9 cellular contexts compared by ENCODE assay signal in the genomic region with DNA sequence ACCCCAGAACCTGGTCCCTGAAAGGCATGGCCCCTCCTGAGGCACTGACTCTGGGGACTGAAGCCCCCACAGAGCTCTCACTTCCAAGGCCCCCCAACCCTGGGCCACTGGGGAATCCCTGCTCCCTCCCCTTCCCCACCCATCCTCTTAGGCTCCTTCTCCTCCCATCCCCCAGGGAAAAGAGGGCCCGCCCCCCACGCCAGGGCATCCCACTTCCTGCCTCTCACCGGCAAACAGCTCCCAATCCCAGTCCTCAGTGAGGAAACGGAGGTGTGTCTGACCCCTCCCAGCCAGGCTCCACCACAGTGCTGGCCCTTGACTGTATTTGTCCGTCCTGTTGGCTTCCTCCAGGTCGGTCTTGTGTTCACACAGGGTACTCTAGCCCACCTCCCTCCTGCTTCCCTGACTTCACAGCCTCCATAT. TPM values are rescaled to one million over a fixed set of nuclear protein-coding genes. Genes with fewer than 3 reads are reported as not detected.
DNase-seq lines count a peak whose midpoint lies in the region; ATAC-seq and TF ChIP-seq lines count a peak whose summit lies in the region.
"Had no signal": no experiment of that assay in that cellular context is flagged by ENCODE, and none has a peak within 500 bp of the region (broad histone marks: within the 10 kb centered on the region; RNA-seq: fewer than 3 reads in every experiment).

No MANE protein-coding gene starts in this region.

- 49% methylated on average over 6 of the region's 6 CpGs for WGBS in right cardiac atrium
- 18 to 35% (median 24%) methylated on average over 6 of the region's 6 CpGs for WGBS in stomach, 5 donors

- DNase-seq in NCI-H748 (lab: John Stamatoyannopoulos, UW; ENCODE audit: unreplicated experiment) (peak; percentile 64), NCI-H748 treated with DMSO at 0.1 percent for 48 hours (lab: John Stamatoyannopoulos, UW) (no peak), SK-N-DZ (ENCODE audit: low spot score) (peak; percentile 87), right cardiac atrium (peak; percentile 79 to 87 (median 83)), stomach (peak; percentile 82), dedifferentiated amniotic fluid mesenchymal stem cell (ENCODE audit: extremely low spot score) (no peak), HCEC 1CT (no peak)
- DNase-seq: CD4-positive, CD25-positive, alpha-beta regulatory T cell had no signal

- no peak for TF ChIP-seq POLR2A in stomach (IDR thresholded peaks at IDR 0.05)

- no peaks in the 10 kb centered on the region for H3K36me3 ChIP-seq in stomach

- no peak for TF ChIP-seq EP300 in stomach (IDR thresholded peaks at IDR 0.05)

- peak overlapping the region; percentile 74 for H3K27ac ChIP-seq in right cardiac atrium (ENCODE audit: low read length)
- H3K27ac ChIP-seq in stomach: peak overlapping the region; percentile 82 to 95 (median 91)

- no peak overlapping the region for H3K4me3 ChIP-seq in right cardiac atrium (ENCODE audit: low read length)
- H3K4me3 ChIP-seq in stomach: peak overlapping the region in 1 of 4 donors; percentile 7

- H3K27me3 ChIP-seq in right cardiac atrium (ENCODE audit: control insufficient read depth, insufficient read depth) (no peaks in the 10 kb centered on the region), stomach (no peaks in the 10 kb centered on the region)

- no peak for TF ChIP-seq CTCF in stomach (IDR thresholded peaks at IDR 0.05)

- H3K4me1 ChIP-seq in right cardiac atrium (ENCODE audit: control insufficient read depth, insufficient read depth, low read length) (no peaks in the 10 kb centered on the region), stomach (peaks cover 54 to 72% (median 62%) of the 10 kb centered on the region in 4 donors)

- intact Hi-C loops in right cardiac atrium (cut with DNase I): loop anchor here in 2 of 4 donors (5.0 kb wide), 1 partner anchor 61 kb away; no protein-coding TSS in a partner anchor
- intact Hi-C loops in stomach (cut with DNase I; ENCODE audit: low total_unique reads): loop anchor here (5.0 kb wide), 1 partner anchor 61 kb away; no protein-coding TSS in a partner anchor

- peak; percentile 53 to 72 for ATAC-seq in right cardiac atrium
- ATAC-seq in GM18519 (IDR thresholded peaks at IDR 0.05; ENCODE audit: low FRiP score, unreplicated experiment): no peak

- H3K9me3 ChIP-seq in right cardiac atrium (ENCODE audit: control insufficient read depth, low read length) (no peaks in the 10 kb centered on the region), stomach (no peaks in the 10 kb centered on the region)

RNA-seq across cellular contexts. Expression of a gene that starts 35.0 kb away (rescaled TPM):
- 2,656 and 2,739 TPM in 2 replicates for polyA plus RNA-seq in SK-N-DZ (2014; cell fraction: cytosol; rRNA removed)
- polyA plus RNA-seq in SK-N-DZ (2014; cell fraction: nucleus; rRNA removed): 1,394 and 1,766 TPM in 2 replicates
- total RNA-seq in right cardiac atrium: 100 to 1,000 TPM; 231 to 324 (median 314) TPM
- 480 TPM for polyA plus RNA-seq in right cardiac atrium
- 1,000 to 10,000 TPM in 1 of 5 donors, 100 to 1,000 TPM in 4; 244 to 1,175 (median 701) TPM for total RNA-seq in stomach
- 1,000 to 10,000 TPM; 1,451 to 2,006 (median 1,527) TPM for polyA plus RNA-seq in stomach

Comparison
In these comparisons a context has a peak if more than half of its experiments do, and no peak if none do; other contexts are left out.
1. DNase-seq: peak in NCI-H748 (single experiment), SK-N-DZ (single experiment), right cardiac atrium (3 of 3) and stomach (single experiment); none in NCI-H748 treated with DMSO at 0.1 percent for 48 hours (single experiment), dedifferentiated amniotic fluid mesenchymal stem cell (single experiment) and HCEC 1CT (single experiment).